Comparison of ENCODE assay signal across 1 cellular context in genomic region chr6:35080821-35081425, GRCh38.
TF ChIP-seq lines count a peak whose summit lies in the region.

No MANE protein-coding gene starts in this region.

TF ChIP-seq in WTC11, 78 proteins besides CTCF, POLR2A, EP300 and RAD21 (continued from another document):
- TF ChIP-seq PRDM15 (CRISPR knock-in tag; IDR thresholded peaks at IDR 0.05) (no peak), IRF2 (CRISPR knock-in tag; IDR thresholded peaks at IDR 0.05; ENCODE audit: borderline replicate concordance, low read depth) (no peak), ZNF138 (CRISPR knock-in tag; conservative IDR thresholded peaks at IDR 0.05) (no peak), ATF2 (CRISPR knock-in tag; IDR thresholded peaks at IDR 0.05; ENCODE audit: borderline replicate concordance, low read depth) (no peak), ZNF423 (CRISPR knock-in tag; IDR thresholded peaks at IDR 0.05) (no peak), AFF4 (CRISPR knock-in tag; IDR thresholded peaks at IDR 0.05; ENCODE audit: borderline replicate concordance) (no peak), TP53 (CRISPR knock-in tag; IDR thresholded peaks at IDR 0.05) (no peak), ZNF219 (CRISPR knock-in tag; IDR thresholded peaks at IDR 0.05; ENCODE audit: borderline replicate concordance) (no peak)
